ENCODE assay signal across 36 cellular contexts in genomic region chr5:1270426-1270825, GRCh38. TPM values are rescaled to one million over a fixed set of nuclear protein-coding genes. Genes with fewer than 3 reads are reported as not detected.
"Had no signal": no experiment of that assay in that cellular context is flagged by ENCODE, and none has a peak within 500 bp of the region (broad histone marks: within the 10 kb centered on the region; RNA-seq: fewer than 3 reads in every experiment).

No MANE protein-coding gene starts in this region.

- H3K9me3 ChIP-seq: adrenal gland, body of pancreas, esophagus squamous epithelium, gastroesophageal sphincter had no signal

- DNase-seq: activated CD4-positive, alpha-beta memory T cell treated with anti-CD3 and anti-CD28 coated beads, Interleukin-2, amount 10 ng/mL, durations not matched to agents 7 days and 5 days; activated CD4-positive, alpha-beta T cell treated with anti-CD3 and anti-CD28 coated beads for 1 hour; activated CD4-positive, alpha-beta T cell treated with anti-CD3 and anti-CD28 coated beads for 4 hours; activated CD4-positive, alpha-beta T cell treated with anti-CD3 and anti-CD28 coated beads, Interleukin-2, amount 10 ng/mL, durations not matched to agents 7 days and 5 days; activated CD4-positive, alpha-beta T cell treated with anti-CD3 and anti-CD28 coated beads, Interleukin-2, amount 50 U/mL, for 4 hours; activated CD8-positive, alpha-beta memory T cell treated with anti-CD3 and anti-CD28 coated beads, Interleukin-2, amount 50 U/mL, for 48 hours; activated gamma-delta T cell; activated naive CD4-positive, alpha-beta T cell; activated naive CD4-positive, alpha-beta T cell treated with anti-CD3 and anti-CD28 coated beads, Interleukin-2, amount 50 U/mL, for 16 hours; activated T-cell treated with anti-CD3 and anti-CD28 coated beads for 4 hours; activated T-cell treated with anti-CD3 and anti-CD28 coated beads, Interleukin-2, amount 50 U/mL, for 24 hours; activated T-cell treated with anti-CD3 and anti-CD28 coated beads, Interleukin-2, amount 50 U/mL, for 72 hours; adrenal gland; amygdala; aorta; body of pancreas; caudate nucleus; cortex of kidney; dermis blood vessel endothelial cell; effector CD4-positive, alpha-beta T cell; effector memory CD8-positive, alpha-beta T cell; esophagus squamous epithelium; foreskin melanocyte; head of caudate nucleus; T-helper 2 cell had no signal

- H3K4me3 Mint-ChIP-seq: activated CD4-positive, alpha-beta memory T cell treated with anti-CD3 and anti-CD28 coated beads, Interleukin-2, amount 10 ng/mL, durations not matched to agents 7 days and 5 days; activated CD4-positive, alpha-beta T cell treated with anti-CD3 and anti-CD28 coated beads, Interleukin-2, amount 10 ng/mL, durations not matched to agents 7 days and 5 days; activated naive CD8-positive, alpha-beta T cell; activated T-cell treated with anti-CD3 and anti-CD28 coated beads, Interleukin-2, amount 50 U/mL, for 24 hours; activated T-cell treated with anti-CD3 and anti-CD28 coated beads, Interleukin-2, amount 50 U/mL, for 72 hours; effector memory CD8-positive, alpha-beta T cell had no signal

- H3K4me1 ChIP-seq: adrenal gland, body of pancreas, esophagus squamous epithelium, gastroesophageal sphincter had no signal

- H3K27ac Mint-ChIP-seq: activated CD4-positive, alpha-beta memory T cell treated with anti-CD3 and anti-CD28 coated beads, Interleukin-2, amount 10 ng/mL, durations not matched to agents 7 days and 5 days; activated naive CD8-positive, alpha-beta T cell; activated T-cell treated with anti-CD3 and anti-CD28 coated beads, Interleukin-2, amount 50 U/mL, for 24 hours; activated T-cell treated with anti-CD3 and anti-CD28 coated beads, Interleukin-2, amount 50 U/mL, for 72 hours; effector memory CD8-positive, alpha-beta T cell had no signal

- ATAC-seq: activated T-cell treated with anti-CD3 and anti-CD28 coated beads, Interleukin-2, amount 50 U/mL, for 72 hours; body of pancreas; effector memory CD8-positive, alpha-beta T cell; gastroesophageal sphincter had no signal

- FAIRE-seq: colon, endothelial cell of umbilical vein had no signal

- H3K36me3 ChIP-seq: adrenal gland, esophagus squamous epithelium, gastroesophageal sphincter had no signal

- H3K9me3 Mint-ChIP-seq: activated CD4-positive, alpha-beta memory T cell treated with anti-CD3 and anti-CD28 coated beads, Interleukin-2, amount 10 ng/mL, durations not matched to agents 7 days and 5 days; activated CD4-positive, alpha-beta T cell treated with anti-CD3 and anti-CD28 coated beads, Interleukin-2, amount 10 ng/mL, durations not matched to agents 7 days and 5 days; activated T-cell treated with anti-CD3 and anti-CD28 coated beads, Interleukin-2, amount 50 U/mL, for 24 hours; activated T-cell treated with anti-CD3 and anti-CD28 coated beads, Interleukin-2, amount 50 U/mL, for 72 hours; effector memory CD8-positive, alpha-beta T cell had no signal

- H3K27ac ChIP-seq: adrenal gland, body of pancreas, epithelial cell of prostate, esophagus squamous epithelium, gastroesophageal sphincter had no signal

- H3K27me3 ChIP-seq: adrenal gland, body of pancreas had no signal

- H3K36me3 Mint-ChIP-seq: activated naive CD8-positive, alpha-beta T cell had no signal

- H3K4me3 ChIP-seq: adrenal gland, body of pancreas, esophagus squamous epithelium, gastroesophageal sphincter had no signal

- H3K27me3 Mint-ChIP-seq: activated CD4-positive, alpha-beta T cell treated with anti-CD3 and anti-CD28 coated beads, Interleukin-2, amount 10 ng/mL, durations not matched to agents 7 days and 5 days; activated naive CD8-positive, alpha-beta T cell; activated T-cell treated with anti-CD3 and anti-CD28 coated beads, Interleukin-2, amount 50 U/mL, for 24 hours had no signal

RNA-seq across cellular contexts. Expression of gene TERT, which starts 24.4 kb away (rescaled TPM):
- total RNA-seq: aorta, body of pancreas, chondrocyte, endothelial cell of umbilical vein, fibroblast of lung, fibroblast of villous mesenchyme, gastroesophageal sphincter, glomerular endothelial cell had no signal
- polyA plus RNA-seq: adrenal gland, aorta, fibroblast of lung had no signal

RNA-seq across cellular contexts. Expression of gene SLC6A18, which starts 45.2 kb away (rescaled TPM):
- total RNA-seq: activated CD4-positive, alpha-beta memory T cell treated with anti-CD3 and anti-CD28 coated beads, Interleukin-2, amount 10 ng/mL, durations not matched to agents 7 days and 5 days; activated CD4-positive, alpha-beta T cell treated with anti-CD3 and anti-CD28 coated beads, Interleukin-2, amount 10 ng/mL, durations not matched to agents 7 days and 5 days; activated T-cell treated with anti-CD3 and anti-CD28 coated beads, Interleukin-2, amount 50 U/mL, for 72 hours; adrenal gland; aorta; body of pancreas; chondrocyte; dermis blood vessel endothelial cell; endothelial cell of umbilical vein; esophagus squamous epithelium; fibroblast of lung; fibroblast of villous mesenchyme; gastroesophageal sphincter; glomerular endothelial cell; T-helper 1 cell treated with Interleukin-12 subunit alpha and Interleukin-12 subunit beta and Interleukin-4 antibody, amounts not matched to agents 30 ng/mL and 1 ng/mL, for 36 hours had no signal
- polyA plus RNA-seq: adrenal gland, aorta, endothelial cell of umbilical vein, esophagus, fibroblast of lung had no signal
